In genomic region chr3:193033381-193033780, GRCh38 we compare ENCODE assay signal across 9 cellular contexts.
"Had no signal": no experiment of that assay in that cellular context is flagged by ENCODE, and none has a peak within 500 bp of the region (broad histone marks: within the 10 kb centered on the region; RNA-seq: fewer than 3 reads in every experiment).

No MANE protein-coding gene starts in this region.

- DNase-seq: GM23248, GOT3, H7, HFFc6, KBM-7 had no signal

- H3K9me3 ChIP-seq: HAP-1 had no signal

- ATAC-seq: HCT116, HepG2 had no signal

- FAIRE-seq: HepG2 had no signal

- H3K4me1 ChIP-seq: HAP-1 had no signal

- H3K36me3 ChIP-seq: HAP-1 had no signal

- H3K27ac ChIP-seq: GM23248, HL-60 had no signal

- H3K4me3 ChIP-seq: GM23248, HAP-1 had no signal
